ENCODE assay signal across 10 cellular contexts in genomic region chr3:20023663-20024417, GRCh38. TPM values are rescaled to one million over a fixed set of nuclear protein-coding genes. Genes with fewer than 3 reads are reported as not detected.
DNase-seq lines count a peak whose midpoint lies in the region; ATAC-seq and TF ChIP-seq lines count a peak whose summit lies in the region.
"Had no signal": no experiment of that assay in that cellular context is flagged by ENCODE, and none has a peak within 500 bp of the region (broad histone marks: within the 10 kb centered on the region; RNA-seq: fewer than 3 reads in every experiment).

No MANE protein-coding gene starts in this region.

- peak in 1 of 2 donors; percentile 72 for TF ChIP-seq EP300 in tibial nerve (IDR thresholded peaks at IDR 0.05)

- no peak for TF ChIP-seq POLR2A in tibial nerve (IDR thresholded peaks at IDR 0.05)

- H3K36me3 ChIP-seq in tibial nerve = no peaks in the 10 kb centered on the region

- in situ Hi-C loops in SK-MEL-5 (cut with HindIII; ENCODE audit: low pct_unique_long_range_greater_than_20kb, low sequenced_read_pairs) = no loop called here

- peak; percentile 86 for DNase-seq in SK-MEL-5 (ENCODE audit: low read depth, low spot score)
- DNase-seq in epidermal melanocyte (ENCODE audit: insufficient read length, low spot score) = peak; percentile 28
- peak; percentile 26 for DNase-seq in mucosa of gallbladder (ENCODE audit: low spot score)
- DNase-seq in tibial nerve (ENCODE audit: low spot score in 2 of 2) = no peak
- DNase-seq in NCI-H187 (lab: John Stamatoyannopoulos, UW) = no peak
- DNase-seq in SHP77 treated with DMSO at 0.1 percent for 48 hours (lab: John Stamatoyannopoulos, UW) = no peak
- DNase-seq in NCI-H1930 (lab: John Stamatoyannopoulos, UW) = no peak
- DNase-seq: central memory CD4-positive, alpha-beta T cell; NCI-H524 treated with DMSO at 0.1 percent for 48 hours had no signal

- H3K9me3 ChIP-seq in tibial nerve = no peaks in the 10 kb centered on the region

- TF ChIP-seq CTCF in tibial nerve (IDR thresholded peaks at IDR 0.05) = no peak

- H3K27ac ChIP-seq in tibial nerve = peak overlapping the region; percentile 52 to 81 (median 62)

- H3K27me3 ChIP-seq in tibial nerve = no peaks in the 10 kb centered on the region

- H3K4me3 ChIP-seq in tibial nerve = no peak overlapping the region

- 14 to 18% methylated on average over 2 of the region's 2 CpGs for WGBS in tibial nerve, 2 donors

- no peak for ATAC-seq in HG02642 (IDR thresholded peaks at IDR 0.05; ENCODE audit: poor library complexity, unreplicated experiment)

- peaks cover 0 to 18% (median 14%) of the 10 kb centered on the region in 4 donors for H3K4me1 ChIP-seq in tibial nerve

RNA-seq across cellular contexts. Expression of gene PP2D1, which starts 11.8 kb away (rescaled TPM):
- not detected in 2 replicates for total RNA-seq in SK-MEL-5 (2014; rRNA removed; shearing (Covaris generic))
- polyA plus RNA-seq in SK-MEL-5 (2015; cell fraction: cytosol; rRNA removed) = not detected in 2 replicates
- polyA plus RNA-seq in SK-MEL-5 (2015; cell fraction: nucleus; rRNA removed) = not detected in 2 replicates
- not detected for total RNA-seq in mucosa of gallbladder
- total RNA-seq in tibial nerve = not detected

RNA-seq across cellular contexts. Expression of gene KAT2B, which starts 16.4 kb away (rescaled TPM):
- 31.8 and 33.6 TPM in 2 replicates for total RNA-seq in SK-MEL-5 (2014; rRNA removed; shearing (Covaris generic))
- 49.7 and 70.8 TPM in 2 replicates for polyA plus RNA-seq in SK-MEL-5 (2015; cell fraction: cytosol; rRNA removed)
- polyA plus RNA-seq in SK-MEL-5 (2015; cell fraction: nucleus; rRNA removed) = 84.9 and 100 TPM in 2 replicates
- total RNA-seq in mucosa of gallbladder = 16.8 TPM
- 10 to 100 TPM; 34.5 to 87.2 (median 60.1) TPM for total RNA-seq in tibial nerve

Comparison
In these comparisons a context has a peak if more than half of its experiments do, and no peak if none do; other contexts are left out.
1. DNase-seq: peak in SK-MEL-5 (single experiment), epidermal melanocyte (single experiment) and mucosa of gallbladder (single experiment); none in tibial nerve (0 of 2), NCI-H187 (0 of 2), SHP77 treated with DMSO at 0.1 percent for 48 hours (single experiment) and NCI-H1930 (0 of 2).